In the genomic region with DNA sequence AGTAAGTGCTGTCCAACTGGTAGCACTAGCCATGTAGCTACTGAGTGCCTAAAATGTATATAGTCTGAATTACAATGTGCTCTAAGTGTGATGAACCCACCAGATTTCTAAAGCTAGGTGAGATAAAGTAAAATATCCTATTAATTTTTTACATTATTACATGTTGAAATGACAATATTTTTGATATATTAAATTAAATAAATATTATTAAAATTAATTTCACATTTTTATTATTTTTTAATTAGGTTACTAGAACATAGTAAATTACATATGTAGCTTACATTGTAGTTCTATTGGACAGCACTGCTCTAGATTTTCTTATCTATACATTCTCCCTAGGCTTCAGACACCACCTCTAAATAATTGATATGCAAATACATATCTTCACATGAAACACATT, we compare ENCODE assay signal across 11 cellular contexts. TPM values are rescaled to one million over a fixed set of nuclear protein-coding genes. Genes with fewer than 3 reads are reported as not detected.
"Had no signal": no experiment of that assay in that cellular context is flagged by ENCODE, and none has a peak within 500 bp of the region (broad histone marks: within the 10 kb centered on the region; RNA-seq: fewer than 3 reads in every experiment).

No MANE protein-coding gene starts in this region.

- H3K27me3 Mint-ChIP-seq: IgD-negative memory B cell had no signal

- FAIRE-seq: HepG2, HTR-8/SVneo, K562 had no signal

- H3K4me3 ChIP-seq: K562 had no signal

- H3K36me3 Mint-ChIP-seq: IgD-negative memory B cell had no signal

- H3K9ac ChIP-seq: KMS-11 had no signal

- H3K27ac ChIP-seq: HL-60, KMS-11 had no signal

- H3K4me3 Mint-ChIP-seq: IgD-negative memory B cell had no signal

- ATAC-seq: K562 had no signal

- DNase-seq: IMR-90, KBM-7, KG1 had no signal

- H3K27ac Mint-ChIP-seq: IgD-negative memory B cell had no signal

RNA-seq across cellular contexts. Expression of a gene that starts 9.2 kb away (rescaled TPM):
- total RNA-seq: HepG2, HT-29, HT1080, IMR-90, K562 had no signal
- polyA plus RNA-seq: HepG2, IgD-negative memory B cell, IMR-90, K562 had no signal

RNA-seq across cellular contexts. Expression of a gene that starts 43.7 kb away (rescaled TPM):
- total RNA-seq: HepG2, HT-29, HT1080, IMR-90, K562 had no signal
- polyA plus RNA-seq: HepG2, IgD-negative memory B cell, IMR-90, K562 had no signal
